20 cellular contexts compared by ENCODE assay signal in the genomic region with DNA sequence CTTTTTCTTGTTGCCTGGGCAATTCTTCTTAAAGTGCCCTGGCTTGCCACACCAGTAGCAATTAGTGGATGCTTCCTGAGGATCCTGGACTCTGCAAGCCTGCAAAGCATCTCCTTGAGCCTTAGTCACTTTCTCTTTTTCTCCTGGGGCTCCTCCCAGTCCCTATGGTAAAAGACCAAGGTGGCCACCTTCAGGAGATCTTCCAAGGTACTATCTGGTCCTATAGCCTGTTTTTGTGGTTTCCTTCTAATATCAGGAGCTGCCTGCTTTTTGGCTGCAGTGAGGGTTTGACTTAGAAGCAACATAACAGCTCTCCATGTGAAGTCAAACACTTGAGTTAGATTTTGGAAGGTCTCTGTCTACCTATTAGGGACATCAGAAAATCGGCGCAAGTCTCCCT. TPM values are rescaled to one million over a fixed set of nuclear protein-coding genes. Genes with fewer than 3 reads are reported as not detected.
DNase-seq lines count a peak whose midpoint lies in the region; ATAC-seq and TF ChIP-seq lines count a peak whose summit lies in the region.
"Had no signal": no experiment of that assay in that cellular context is flagged by ENCODE, and none has a peak within 500 bp of the region (broad histone marks: within the 10 kb centered on the region; RNA-seq: fewer than 3 reads in every experiment).

No MANE protein-coding gene starts in this region.

- H3K9me2 ChIP-seq in OCI-LY7 (ENCODE audit: insufficient read depth, low read length), result no peaks in the 10 kb centered on the region

- H3K9me3 ChIP-seq in mammary epithelial cell (replicated peaks; ENCODE audit: insufficient read depth, low read length), result no peaks in the 10 kb centered on the region
- no peaks in the 10 kb centered on the region for H3K9me3 ChIP-seq in mucosa of descending colon
- H3K9me3 ChIP-seq in OCI-LY7 (ENCODE audit: low read length), result no peaks in the 10 kb centered on the region; the same call in 1 of the 2 replicates
- H3K9me3 ChIP-seq in gastroesophageal sphincter, result no peaks in the 10 kb centered on the region
- H3K9me3 ChIP-seq: Peyer's patch had no signal

- H3K4me1 ChIP-seq in mammary epithelial cell (ENCODE audit: insufficient read depth, low read length) (peaks cover 21% of the 10 kb centered on the region), mucosa of descending colon (ENCODE audit: low read depth) (peaks cover 21% of the 10 kb centered on the region), OCI-LY7 (ENCODE audit: insufficient read depth, low read length, poor library complexity, severe bottlenecking) (peaks cover 22% of the 10 kb centered on the region), gastroesophageal sphincter (peaks cover 0 to 33% (median 0%) of the 10 kb centered on the region in 3 donors)

- H3K36me3 Mint-ChIP-seq in MCF 10A (ENCODE audit: insufficient read depth, unreplicated experiment), result peaks cover 15% of the 10 kb centered on the region
- peaks cover 9% of the 10 kb centered on the region for H3K36me3 Mint-ChIP-seq in endothelial cell (ENCODE audit: low read depth, unreplicated experiment)
- peaks cover 10% of the 10 kb centered on the region for H3K36me3 Mint-ChIP-seq in type B pancreatic cell

- peak overlapping the region; percentile 49 for H3K27ac Mint-ChIP-seq in MCF 10A (ENCODE audit: low read depth, unreplicated experiment)
- no peak overlapping the region for H3K27ac Mint-ChIP-seq in endothelial cell (ENCODE audit: unreplicated experiment)
- H3K27ac Mint-ChIP-seq in type B pancreatic cell, result peak overlapping the region; percentile 73

- H4K20me1 ChIP-seq in mammary epithelial cell (ENCODE audit: insufficient read depth, low read length), result no peaks in the 10 kb centered on the region
- H4K20me1 ChIP-seq in OCI-LY7 (ENCODE audit: insufficient read depth, low read length), result no peaks in the 10 kb centered on the region

- ATAC-seq in mucosa of descending colon, result peak; percentile 15
- no peak for ATAC-seq in gastroesophageal sphincter
- ATAC-seq: HepG2 had no signal

- WGBS in mammary epithelial cell (ENCODE audit: low coverage, missing lambda C conversion rate), result 100% methylated on average over 2 of the region's 2 CpGs
- 95 to 98% methylated on average over 2 of the region's 2 CpGs for WGBS in lower leg skin, 2 donors
- WGBS in gastroesophageal sphincter (ENCODE audit: low coverage in 1 of 2), 2 donors, result 80% methylated on average over 1 of the region's 2 CpGs; no CpG with 5 or more reads in 1 of the 2 donors

- H2AFZ ChIP-seq in mammary epithelial cell (ENCODE audit: low read depth, low read length), result no peak overlapping the region
- H2AFZ ChIP-seq in OCI-LY7 (ENCODE audit: low read length), result no peak overlapping the region

- intact Hi-C loops in MCF 10A (cut with micrococcal nuclease) (loop anchor here (5.0 kb wide), 1 partner anchor 54 kb away; the partner anchor contains the start of gene ANXA4), mammary epithelial cell (cut with micrococcal nuclease) (loop anchor here (5.0 kb wide), 1 partner anchor 54 kb away; the partner anchor contains the start of gene ANXA4), mucosa of descending colon (cut with DNase I, micrococcal nuclease) (no loop called here), lower leg skin (cut with DNase I; ENCODE audit: low total_unique reads) (no loop called here), OCI-LY7 (cut with micrococcal nuclease; ENCODE audit: unreplicated experiment) (no loop called here)

- DNase-seq in MCF 10A (ENCODE audit: unreplicated experiment) (no peak), mammary epithelial cell (no peak), endothelial cell (ENCODE audit: low spot score) (no peak), mucosa of descending colon (no peak), type B pancreatic cell (ENCODE audit: extremely low spot score, unreplicated experiment) (no peak), lower leg skin (ENCODE audit: low spot score in 2 of 2) (no peak), OCI-LY7 (ENCODE audit: low spot score) (no peak)
- DNase-seq: CD8-positive, alpha-beta memory T cell; GDM1; H7; MM.1S; NCI-H1092 treated with DMSO at 0.1 percent for 48 hours; NCI-H2227 treated with DMSO at 0.1 percent for 48 hours; NCI-H524; Peyer's patch; Right ventricle myocardium superior had no signal

- peaks cover 23% of the 10 kb centered on the region for H3K4me1 Mint-ChIP-seq in MCF 10A (ENCODE audit: insufficient read depth, unreplicated experiment)
- H3K4me1 Mint-ChIP-seq in endothelial cell (ENCODE audit: unreplicated experiment), result peaks cover 19% of the 10 kb centered on the region
- H3K4me1 Mint-ChIP-seq in type B pancreatic cell (ENCODE audit: unreplicated experiment), result peaks cover 41% of the 10 kb centered on the region

- POLR2A ChIA-PET in MCF 10A (lab: Yijun Ruan, JAX), result interaction anchor here (1.3 kb wide), 1 partner anchor 55 kb away, joined by 3 read pairs; no protein-coding TSS in a partner anchor
- POLR2A ChIA-PET in OCI-LY7 (lab: Charles Lee), result interaction anchor here (0.6 to 1.2 kb wide), 2 partner anchors 14 to 330 kb away, joined by 3 read pairs; no protein-coding TSS in a partner anchor

- H3K27me3 Mint-ChIP-seq in MCF 10A (ENCODE audit: insufficient read depth, unreplicated experiment) (no peaks in the 10 kb centered on the region), endothelial cell (ENCODE audit: unreplicated experiment) (no peaks in the 10 kb centered on the region), type B pancreatic cell (no peaks in the 10 kb centered on the region)
- H3K27me3 Mint-ChIP-seq: CD8-positive, alpha-beta memory T cell had no signal

- H3K79me2 ChIP-seq in mammary epithelial cell (ENCODE audit: insufficient read depth, low read length) (peaks cover 24% of the 10 kb centered on the region), OCI-LY7 (ENCODE audit: insufficient read depth, low read depth, low read length) (no peaks in the 10 kb centered on the region)

- CTCF ChIA-PET in MCF 10A (lab: Yijun Ruan, JAX), result interaction anchor here (0.5 to 0.7 kb wide), 2 partner anchors 30 to 72 kb away, joined by 3 read pairs; no protein-coding TSS in a partner anchor
- CTCF ChIA-PET in mammary epithelial cell (lab: Charles Lee; ENCODE audit: low non-redundant PET), result no interaction called here
- CTCF ChIA-PET in OCI-LY7 (lab: Charles Lee; ENCODE audit: unreplicated experiment), result no interaction called here

- no peak overlapping the region for H3K9ac ChIP-seq in mammary epithelial cell (ENCODE audit: insufficient read depth, low read length)
- H3K9ac ChIP-seq: BLaER1 treated with 17β-estradiol and CSF1 and Interleukin-3, amounts not matched to agents 10 nM and 100 nM; KMS-11 had no signal

- no peak overlapping the region for H3K4me3 Mint-ChIP-seq in MCF 10A (ENCODE audit: unreplicated experiment)
- peak overlapping the region; percentile 6 for H3K4me3 Mint-ChIP-seq in endothelial cell (ENCODE audit: unreplicated experiment)
- peak overlapping the region; percentile 85 for H3K4me3 Mint-ChIP-seq in type B pancreatic cell
- H3K4me3 Mint-ChIP-seq: CD8-positive, alpha-beta memory T cell had no signal

- no peaks in the 10 kb centered on the region for H3K27me3 ChIP-seq in mammary epithelial cell (ENCODE audit: insufficient read depth, low read length)
- no peaks in the 10 kb centered on the region for H3K27me3 ChIP-seq in gastroesophageal sphincter
- H3K27me3 ChIP-seq: BLaER1 treated with 17β-estradiol and CSF1 and Interleukin-3, amounts not matched to agents 10 nM and 100 nM; Peyer's patch had no signal

- TF ChIP-seq CTCF in MCF 10A (IDR thresholded peaks at IDR 0.05; ENCODE audit: unreplicated experiment) (no peak), mammary epithelial cell (conservative IDR thresholded peaks at IDR 0.05 in 1 of 2, IDR thresholded peaks at IDR 0.05 in 1 of 2; ENCODE audit: extremely low read depth in 1 of 2, insufficient read depth in 1 of 2, low read depth in 1 of 2, low read length in 2 of 2) (no peak), endothelial cell (IDR thresholded peaks at IDR 0.05; ENCODE audit: unreplicated experiment) (no peak), mucosa of descending colon (IDR thresholded peaks at IDR 0.05) (no peak), type B pancreatic cell (conservative IDR thresholded peaks at IDR 0.05) (no peak), lower leg skin (IDR thresholded peaks at IDR 0.05) (no peak), OCI-LY7 (conservative IDR thresholded peaks at IDR 0.05; ENCODE audit: low read length) (no peak), gastroesophageal sphincter (IDR thresholded peaks at IDR 0.05) (no peak)

- dilution Hi-C loops in mammary epithelial cell (cut with HindIII; ENCODE audit: low sequenced_read_pairs), result no loop called here

- TF ChIP-seq EP300 in gastroesophageal sphincter (IDR thresholded peaks at IDR 0.05), result no peak

- no peak overlapping the region for H3K27ac ChIP-seq in mammary epithelial cell (ENCODE audit: insufficient read depth, low read depth, low read length)
- H3K27ac ChIP-seq in OCI-LY7 (ENCODE audit: low read depth, low read length, poor library complexity, severe bottlenecking), result no peak overlapping the region
- no peak overlapping the region for H3K27ac ChIP-seq in gastroesophageal sphincter
- H3K27ac ChIP-seq: BLaER1 treated with 17β-estradiol and CSF1 and Interleukin-3, amounts not matched to agents 10 nM and 100 nM; KMS-11 had no signal

- peaks cover 8% of the 10 kb centered on the region for H3K36me3 ChIP-seq in mammary epithelial cell (ENCODE audit: insufficient read depth, low read length)
- no peaks in the 10 kb centered on the region for H3K36me3 ChIP-seq in mucosa of descending colon (ENCODE audit: low read depth)
- H3K36me3 ChIP-seq in OCI-LY7 (ENCODE audit: insufficient read depth, low read length), result no peaks in the 10 kb centered on the region
- H3K36me3 ChIP-seq in gastroesophageal sphincter, result no peaks in the 10 kb centered on the region
- H3K36me3 ChIP-seq: Peyer's patch had no signal

- BruUV-seq in MCF 10A (replicated peaks; lab: Mats Ljungman, UMichigan), result no TSS peak
- no TSS peak for BruUV-seq in mammary epithelial cell (replicated peaks; lab: Mats Ljungman, UMichigan)
- no TSS peak for BruUV-seq in OCI-LY7 (replicated peaks; lab: Mats Ljungman, UMichigan)

- H3K4me2 ChIP-seq in mammary epithelial cell (ENCODE audit: insufficient read depth, low read depth, low read length) (no peak overlapping the region), OCI-LY7 (ENCODE audit: low read length) (no peak overlapping the region)
- H3K4me2 ChIP-seq: BLaER1 treated with 17β-estradiol and CSF1 and Interleukin-3, amounts not matched to agents 10 nM and 100 nM; KMS-11 had no signal

- no peak for TF ChIP-seq POLR2A in lower leg skin (IDR thresholded peaks at IDR 0.05)
- TF ChIP-seq POLR2A in gastroesophageal sphincter (IDR thresholded peaks at IDR 0.05), result no peak

- H3K4me3 ChIP-seq in mammary epithelial cell (replicated peaks in 1 of 3; ENCODE audit: insufficient read depth in 1 of 3, low read depth in 2 of 3, low read length in 3 of 3) (no peak overlapping the region), mucosa of descending colon (no peak overlapping the region), lower leg skin (ENCODE audit: low read depth, poor library complexity, severe bottlenecking) (no peak overlapping the region), OCI-LY7 (ENCODE audit: low read depth, low read length, poor library complexity, severe bottlenecking) (no peak overlapping the region), gastroesophageal sphincter (no peak overlapping the region)
- H3K4me3 ChIP-seq: BLaER1 treated with 17β-estradiol and CSF1 and Interleukin-3, amounts not matched to agents 10 nM and 100 nM; Peyer's patch had no signal

- in situ Hi-C loops in mammary epithelial cell (cut with MboI; ENCODE audit: low sequenced_read_pairs in 2 of 2), result no loop called here

- H3K9me3 Mint-ChIP-seq in MCF 10A (ENCODE audit: unreplicated experiment) (no peaks in the 10 kb centered on the region), endothelial cell (ENCODE audit: unreplicated experiment) (no peaks in the 10 kb centered on the region), type B pancreatic cell (no peaks in the 10 kb centered on the region)
- H3K9me3 Mint-ChIP-seq: CD8-positive, alpha-beta memory T cell had no signal

RNA-seq across cellular contexts. Expression of gene GMCL1, which starts 33.3 kb away (rescaled TPM):
- total RNA-seq in MCF 10A (2022) (13.2 and 13.6 TPM in 2 replicates), mammary epithelial cell (10 to 100 TPM; 10.7 to 11.5 TPM), endothelial cell (ENCODE audit: unreplicated experiment) (8.6 TPM), mucosa of descending colon (10 to 100 TPM; 13.5 to 30.2 (median 18.8) TPM), type B pancreatic cell (ENCODE audit: low replicate concordance) (23.0 and 23.1 TPM in 2 replicates), lower leg skin (10 to 100 TPM; 10.2 to 15.6 (median 12.1) TPM), OCI-LY7 (2022) (25.9 and 28.2 TPM in 2 replicates), gastroesophageal sphincter (10 to 100 TPM; 10.6 to 14.8 (median 13.0) TPM)
- 5.5 TPM for polyA plus RNA-seq in mammary epithelial cell
- 12.0 TPM for polyA minus RNA-seq in mammary epithelial cell
- 11.9 and 14.4 TPM in 2 replicates for total RNA-seq in OCI-LY7 (2014; rRNA removed; shearing (Covaris generic))

RNA-seq across cellular contexts. Expression of gene ANXA4, which starts 54.3 kb away (rescaled TPM):
- total RNA-seq in MCF 10A (2022) (79.8 and 82.9 TPM in 2 replicates), mammary epithelial cell (100 to 1,000 TPM in 1 of 2 donors, 10 to 100 TPM in 1; 71.0 to 147 TPM), endothelial cell (ENCODE audit: unreplicated experiment) (29.4 TPM), mucosa of descending colon (100 to 1,000 TPM; 176 to 345 (median 228) TPM), type B pancreatic cell (ENCODE audit: low replicate concordance) (84.5 and 152 TPM in 2 replicates), lower leg skin (100 to 1,000 TPM in 1 of 4 donors, 10 to 100 TPM in 3; 60.2 to 107 (median 64.9) TPM), OCI-LY7 (2022) (3.5 and 3.6 TPM in 2 replicates), gastroesophageal sphincter (10 to 100 TPM; 49.0 to 66.8 (median 58.1) TPM)
- 148 TPM for polyA plus RNA-seq in mammary epithelial cell
- polyA minus RNA-seq in mammary epithelial cell, result 222 TPM
- total RNA-seq in OCI-LY7 (2014; rRNA removed; shearing (Covaris generic)), result 0.38 and 0.72 TPM in 2 replicates

Comparison
In these comparisons a context has a peak if more than half of its experiments do, and no peak if none do; other contexts are left out.
1. intact Hi-C loops: an anchor here in MCF 10A (5.0 kb wide) and mammary epithelial cell (5.0 kb wide); none called in mucosa of descending colon, lower leg skin and OCI-LY7.